Comparison of ENCODE assay signal across 16 cellular contexts in the genomic region with DNA sequence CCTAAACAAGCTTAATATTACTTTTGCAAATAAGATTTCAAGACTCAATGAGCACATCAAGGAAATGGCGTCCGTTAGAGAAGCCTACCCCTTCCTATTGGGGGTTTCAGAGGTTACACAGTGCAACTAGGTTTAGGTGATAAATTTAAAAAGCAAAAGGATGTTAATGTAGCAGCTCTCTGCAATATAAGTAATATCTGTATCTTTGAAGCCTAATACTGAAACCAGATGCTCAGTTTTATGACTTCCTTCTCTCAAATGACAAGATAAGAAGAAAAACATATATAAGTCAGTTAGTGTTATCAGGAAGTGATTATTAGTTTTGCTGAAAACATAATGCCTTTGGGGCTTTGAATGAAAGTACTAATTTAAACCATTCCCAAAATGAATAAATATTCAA. TPM values are rescaled to one million over a fixed set of nuclear protein-coding genes. Genes with fewer than 3 reads are reported as not detected.
DNase-seq lines count a peak whose midpoint lies in the region; ATAC-seq and TF ChIP-seq lines count a peak whose summit lies in the region.
"Had no signal": no experiment of that assay in that cellular context is flagged by ENCODE, and none has a peak within 500 bp of the region (broad histone marks: within the 10 kb centered on the region; RNA-seq: fewer than 3 reads in every experiment).

No MANE protein-coding gene starts in this region.

- POLR2A ChIA-PET in A673 (lab: Charles Lee; ENCODE audit: low non-redundant PET), result no interaction called here

- H3K4me3 ChIP-seq in A673 (ENCODE audit: low read depth, low read length, poor library complexity, severe bottlenecking) (no peak overlapping the region), mucosa of descending colon (no peak overlapping the region)
- H3K4me3 ChIP-seq: heart right ventricle had no signal

- TF ChIP-seq CTCF in A673 (conservative IDR thresholded peaks at IDR 0.05; ENCODE audit: low read depth, low read length) (no peak), mucosa of descending colon (IDR thresholded peaks at IDR 0.05) (no peak)

- CTCF ChIA-PET in A673 (lab: Charles Lee), result no interaction called here

- H3K4me1 ChIP-seq in A673 (ENCODE audit: insufficient read depth, low read length, poor library complexity, severe bottlenecking), result peaks cover 13% of the 10 kb centered on the region
- H3K4me1 ChIP-seq in mucosa of descending colon (ENCODE audit: low read depth), result peaks cover 17% of the 10 kb centered on the region
- H3K4me1 ChIP-seq: heart right ventricle had no signal

- peak; percentile 70 for ATAC-seq in GM18505 (IDR thresholded peaks at IDR 0.05; ENCODE audit: unreplicated experiment)
- ATAC-seq in GM21723 (IDR thresholded peaks at IDR 0.05; ENCODE audit: unreplicated experiment), result peak; percentile 81
- ATAC-seq in HG03520 (IDR thresholded peaks at IDR 0.05; ENCODE audit: unreplicated experiment), result peak; percentile 74
- no peak for ATAC-seq in esophagus mucosa
- no peak for ATAC-seq in mucosa of descending colon
- ATAC-seq: heart right ventricle, left cardiac atrium, T-helper 17 cell had no signal

- intact Hi-C loops in A673 (cut with micrococcal nuclease; ENCODE audit: unreplicated experiment) (no loop called here), mucosa of descending colon (cut with DNase I, micrococcal nuclease) (no loop called here)

- peak; percentile 50 for DNase-seq in A673 (ENCODE audit: low spot score)
- DNase-seq in NCI-H69 (lab: John Stamatoyannopoulos, UW), result no peak
- no peak for DNase-seq in NCI-H510A (lab: John Stamatoyannopoulos, UW)
- DNase-seq in mucosa of descending colon, result no peak
- DNase-seq: DMS79 treated with DMSO at 0.1 percent for 48 hours; heart right ventricle; left cardiac atrium; NCI-H1417 treated with DMSO at 0.1 percent for 48 hours; NCI-H524; stimulated activated CD4-positive, alpha-beta T cell treated with anti-CD3 and anti-CD28 coated beads, Interleukin-2, amount 100 ng/mL, for 24 hours; T-helper 17 cell had no signal

- no TSS peak for BruUV-seq in A673 (replicated peaks; lab: Mats Ljungman, UMichigan)

- no peak for TF ChIP-seq POLR2A in GM18505 (IDR thresholded peaks at IDR 0.05; ENCODE audit: borderline replicate concordance, extremely low read depth, insufficient read depth, insufficient read length)

- no peaks in the 10 kb centered on the region for H3K27me3 ChIP-seq in A673 (replicated peaks; ENCODE audit: insufficient read depth, low read depth, low read length, poor library complexity)

- H3K9me3 ChIP-seq in A673 (ENCODE audit: low read depth, low read length, poor library complexity, severe bottlenecking), result no peaks in the 10 kb centered on the region
- H3K9me3 ChIP-seq in mucosa of descending colon, result no peaks in the 10 kb centered on the region

- H3K27ac ChIP-seq in A673 (ENCODE audit: low read depth, low read length, poor library complexity, severe bottlenecking), result peak overlapping the region; percentile 12
- H3K27ac ChIP-seq: epithelial cell of prostate, heart right ventricle had no signal

- H3K36me3 ChIP-seq in A673 (ENCODE audit: insufficient read depth, low read length, poor library complexity, severe bottlenecking), result no peaks in the 10 kb centered on the region
- H3K36me3 ChIP-seq in mucosa of descending colon (ENCODE audit: low read depth), result no peaks in the 10 kb centered on the region
- H3K36me3 ChIP-seq: heart right ventricle had no signal

RNA-seq across cellular contexts. Expression of a gene that starts 54.3 kb away (rescaled TPM):
- total RNA-seq in A673 (2021) (64.0 and 65.0 TPM in 2 replicates), esophagus mucosa (43.7 TPM), mucosa of descending colon (100 to 1,000 TPM in 1 of 3 donors, 10 to 100 TPM in 2; 71.1 to 104 (median 82.4) TPM)

Comparison
In these comparisons a context has a peak if more than half of its experiments do, and no peak if none do; other contexts are left out.
1. ATAC-seq: peak in GM18505 (single experiment), GM21723 (single experiment) and HG03520 (single experiment); none in esophagus mucosa (single experiment) and mucosa of descending colon (single experiment).